Comparison of ENCODE assay signal across 27 cellular contexts in genomic region chr15:51460796-51461195, GRCh38.
"Had no signal": no experiment of that assay in that cellular context is flagged by ENCODE, and none has a peak within 500 bp of the region (broad histone marks: within the 10 kb centered on the region; RNA-seq: fewer than 3 reads in every experiment).

No MANE protein-coding gene starts in this region.

- H3K4me3 ChIP-seq: ascending aorta, SK-N-MC had no signal

- H3K27ac Mint-ChIP-seq: activated CD4-positive, alpha-beta memory T cell treated with anti-CD3 and anti-CD28 coated beads for 36 hours; activated CD4-positive, alpha-beta T cell treated with anti-CD3 and anti-CD28 coated beads, Interleukin-2, amount 10 ng/mL, durations not matched to agents 7 days and 5 days; activated naive CD4-positive, alpha-beta T cell treated with anti-CD3 and anti-CD28 coated beads, Interleukin-2, amount 50 U/mL, for 24 hours; activated T-cell treated with anti-CD3 and anti-CD28 coated beads, Interleukin-2, amount 50 U/mL, for 72 hours; activated T-helper 2 cell treated with anti-CD3 and anti-CD28 coated beads, Interferon-gamma antibody, Interleukin-2, Interleukin-4, amounts not matched to agents 10 μg/mL and 5 μg/mL and 100 μg/mL, durations not matched to agents 14 hours and 24 hours and 36 hours; brain; T-cell had no signal

- FAIRE-seq: TTC549 had no signal

- H3K4me3 Mint-ChIP-seq: activated CD4-positive, alpha-beta memory T cell treated with anti-CD3 and anti-CD28 coated beads for 36 hours; activated CD4-positive, alpha-beta T cell treated with anti-CD3 and anti-CD28 coated beads, Interleukin-2, amount 10 ng/mL, durations not matched to agents 7 days and 5 days; activated naive CD4-positive, alpha-beta T cell treated with anti-CD3 and anti-CD28 coated beads, Interleukin-2, amount 50 U/mL, for 24 hours; activated T-cell treated with anti-CD3 and anti-CD28 coated beads, Interleukin-2, amount 50 U/mL, for 72 hours; brain; central memory CD8-positive, alpha-beta T cell; T-cell had no signal

- ATAC-seq: activated T-cell treated with anti-CD3 and anti-CD28 coated beads, Interleukin-2, amount 50 U/mL, for 72 hours; T-cell had no signal

- H3K4me1 Mint-ChIP-seq: activated CD4-positive, alpha-beta T cell treated with anti-CD3 and anti-CD28 coated beads, Interleukin-2, amount 10 ng/mL, durations not matched to agents 7 days and 5 days; activated naive CD4-positive, alpha-beta T cell treated with anti-CD3 and anti-CD28 coated beads, Interleukin-2, amount 50 U/mL, for 24 hours; brain; central memory CD8-positive, alpha-beta T cell; T-cell had no signal

- H3K27me3 ChIP-seq: ascending aorta had no signal

- H3K9me3 Mint-ChIP-seq: activated CD4-positive, alpha-beta memory T cell treated with anti-CD3 and anti-CD28 coated beads for 36 hours; activated CD4-positive, alpha-beta T cell treated with anti-CD3 and anti-CD28 coated beads, Interleukin-2, amount 10 ng/mL, durations not matched to agents 7 days and 5 days; activated naive CD4-positive, alpha-beta T cell treated with anti-CD3 and anti-CD28 coated beads, Interleukin-2, amount 50 U/mL, for 24 hours; activated T-cell treated with anti-CD3 and anti-CD28 coated beads, Interleukin-2, amount 50 U/mL, for 72 hours; activated T-helper 2 cell treated with anti-CD3 and anti-CD28 coated beads, Interferon-gamma antibody, Interleukin-2, Interleukin-4, amounts not matched to agents 10 μg/mL and 5 μg/mL and 100 μg/mL, durations not matched to agents 14 hours and 24 hours and 36 hours; brain; central memory CD8-positive, alpha-beta T cell; T-cell had no signal

- H3K4me1 ChIP-seq: ascending aorta had no signal

- DNase-seq: activated CD4-positive, alpha-beta memory T cell treated with anti-CD3 and anti-CD28 coated beads for 36 hours; activated CD4-positive, alpha-beta T cell treated with anti-CD3 and anti-CD28 coated beads, Interleukin-2, amount 10 ng/mL, durations not matched to agents 7 days and 5 days; activated CD4-positive, CD25-positive, alpha-beta regulatory T cell; activated CD8-positive, alpha-beta memory T cell treated with anti-CD3 and anti-CD28 coated beads, Interleukin-2, amount 50 U/mL, for 4 hours; activated T-cell treated with anti-CD3 and anti-CD28 coated beads, Interleukin-2, amount 50 U/mL, for 72 hours; amniotic stem cell; NCI-H1092; NCI-H1417; NCI-H1930; NCI-H2107; NCI-H2171 treated with DMSO at 0.1 percent for 48 hours; NCI-H345; NCI-H510A; NCI-H526 treated with DMSO at 0.1 percent for 48 hours; NCI-H82; SIG-M5; T-cell; T-helper 2 cell; T1000 had no signal

- H3K9me3 ChIP-seq: ascending aorta had no signal

- H3K27ac ChIP-seq: ascending aorta, SK-N-MC, VCaP had no signal

- H3K27me3 Mint-ChIP-seq: activated CD4-positive, alpha-beta memory T cell treated with anti-CD3 and anti-CD28 coated beads for 36 hours; activated CD4-positive, alpha-beta T cell treated with anti-CD3 and anti-CD28 coated beads, Interleukin-2, amount 10 ng/mL, durations not matched to agents 7 days and 5 days; activated naive CD4-positive, alpha-beta T cell treated with anti-CD3 and anti-CD28 coated beads, Interleukin-2, amount 50 U/mL, for 24 hours; central memory CD8-positive, alpha-beta T cell; T-cell had no signal
